In the genomic region with DNA sequence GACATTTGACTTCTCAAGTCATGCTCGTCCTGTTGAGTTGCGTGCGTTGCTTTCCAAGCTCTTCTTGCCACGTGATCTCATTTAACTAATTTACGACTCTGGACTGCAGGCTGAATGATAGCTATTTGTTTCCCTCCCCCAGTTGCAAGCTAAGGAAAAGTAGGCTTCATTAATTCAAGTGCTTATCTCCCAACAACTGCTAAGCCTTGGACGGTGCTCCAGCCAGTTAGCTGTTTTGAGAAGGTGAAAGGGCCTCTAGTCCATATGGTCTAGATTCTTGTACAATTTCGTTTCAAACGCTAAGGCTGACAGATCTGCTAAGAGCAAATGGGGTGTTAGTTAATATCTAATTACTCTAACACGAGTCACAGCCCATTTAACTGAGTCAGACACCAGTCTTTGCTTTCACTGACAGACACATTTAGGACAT, we compare ENCODE assay signal across 30 cellular contexts. TPM values are rescaled to one million over a fixed set of nuclear protein-coding genes. Genes with fewer than 3 reads are reported as not detected.
DNase-seq lines count a peak whose midpoint lies in the region; FAIRE-seq and TF ChIP-seq lines count a peak whose summit lies in the region.
"Had no signal": no experiment of that assay in that cellular context is flagged by ENCODE, and none has a peak within 500 bp of the region (broad histone marks: within the 10 kb centered on the region; RNA-seq: fewer than 3 reads in every experiment).

No MANE protein-coding gene starts in this region.

- H3K79me2 ChIP-seq in astrocyte (ENCODE audit: insufficient read depth, low read length): no peaks in the 10 kb centered on the region
- H3K79me2 ChIP-seq: parathyroid adenoma had no signal

- no peaks in the 10 kb centered on the region for H4K20me1 ChIP-seq in astrocyte (ENCODE audit: insufficient read depth, low read length)

- H3K4me1 ChIP-seq in astrocyte (ENCODE audit: insufficient read depth, low read length): peaks cover 15% of the 10 kb centered on the region
- H3K4me1 ChIP-seq: parathyroid adenoma, right lobe of liver, testis, uterus had no signal

- H3K4me3 Mint-ChIP-seq in astrocyte (ENCODE audit: unreplicated experiment): peak overlapping the region; percentile 15
- H3K4me3 Mint-ChIP-seq: activated CD4-positive, alpha-beta T cell treated with anti-CD3 and anti-CD28 coated beads for 36 hours; activated naive CD4-positive, alpha-beta T cell treated with anti-CD3 and anti-CD28 coated beads for 36 hours; activated T-cell treated with anti-CD3 and anti-CD28 coated beads, Interleukin-2, amount 50 U/mL, for 72 hours; dendritic cell treated with granulocyte-macrophage colony-stimulating factor and Interleukin-4, amounts not matched to agents 40 ng/mL and 50 ng/mL, for 4 days; natural killer cell had no signal

- H3K27ac Mint-ChIP-seq in astrocyte (ENCODE audit: unreplicated experiment): peak overlapping the region; percentile 98
- H3K27ac Mint-ChIP-seq: activated CD4-positive, alpha-beta T cell treated with anti-CD3 and anti-CD28 coated beads for 36 hours; activated naive CD4-positive, alpha-beta T cell treated with anti-CD3 and anti-CD28 coated beads for 36 hours; activated T-cell treated with anti-CD3 and anti-CD28 coated beads, Interleukin-2, amount 50 U/mL, for 72 hours; dendritic cell treated with granulocyte-macrophage colony-stimulating factor and Interleukin-4, amounts not matched to agents 40 ng/mL and 50 ng/mL, for 4 days; natural killer cell had no signal

- peaks cover 10% of the 10 kb centered on the region for H3K9me3 Mint-ChIP-seq in astrocyte (ENCODE audit: unreplicated experiment)
- H3K9me3 Mint-ChIP-seq: activated naive CD4-positive, alpha-beta T cell treated with anti-CD3 and anti-CD28 coated beads for 36 hours; activated T-cell treated with anti-CD3 and anti-CD28 coated beads, Interleukin-2, amount 50 U/mL, for 72 hours; dendritic cell treated with granulocyte-macrophage colony-stimulating factor and Interleukin-4, amounts not matched to agents 40 ng/mL and 50 ng/mL, for 4 days; natural killer cell had no signal

- H3K36me3 ChIP-seq in astrocyte (ENCODE audit: insufficient read depth, low read length): no peaks in the 10 kb centered on the region
- H3K36me3 ChIP-seq: uterus had no signal

- H3K9ac ChIP-seq in astrocyte (ENCODE audit: low read length): no peak overlapping the region
- H3K9ac ChIP-seq: parathyroid adenoma had no signal

- DNase-seq in Caki2 (ENCODE audit: low read depth) (peak; percentile 60), HK-2 (ENCODE audit: unreplicated experiment) (peak; percentile 8), astrocyte (ENCODE audit: low read depth) (peak; percentile 40), kidney tubule cell (ENCODE audit: low spot score) (peak; percentile 62), NCI-H1092 (lab: John Stamatoyannopoulos, UW) (no peak), NCI-H1417 treated with DMSO at 0.1 percent for 48 hours (lab: John Stamatoyannopoulos, UW) (no peak)
- no peak for DNase-seq in activated CD8-positive, alpha-beta memory T cell treated with anti-CD3 and anti-CD28 coated beads, Interleukin-2, amount 50 U/mL, for 48 hours
- DNase-seq in activated CD4-positive, alpha-beta T cell treated with anti-CD3 and anti-CD28 coated beads, Interleukin-2, amount 50 U/mL, for 1 hour: no peak
- DNase-seq: activated CD4-positive, alpha-beta T cell treated with anti-CD3 and anti-CD28 coated beads for 36 hours; activated naive CD4-positive, alpha-beta T cell treated with anti-CD3 and anti-CD28 coated beads for 36 hours; activated T-cell treated with anti-CD3 and anti-CD28 coated beads, Interleukin-2, amount 50 U/mL, for 72 hours; amygdala; COR-L47; Karpas-422; left cardiac atrium; natural killer cell; NCI-H187 treated with DMSO at 0.1 percent for 48 hours; NCI-H226; right lobe of liver; stimulated activated naive CD4-positive, alpha-beta T cell treated with Interleukin-2 at 50 U/mL for 16 hours; testis had no signal

- TF ChIP-seq CTCF in astrocyte (IDR thresholded peaks at IDR 0.05; ENCODE audit: insufficient read depth, low read depth, low read length): no peak

- no peaks in the 10 kb centered on the region for H3K27me3 ChIP-seq in astrocyte (ENCODE audit: insufficient read depth, low read length)
- H3K27me3 ChIP-seq: right lobe of liver, testis, uterus had no signal

- in situ Hi-C loops in Caki2 (cut with HindIII; ENCODE audit: low pct_unique_long_range_greater_than_20kb, low sequenced_read_pairs): no loop called here

- no peak overlapping the region for H3K4me2 ChIP-seq in astrocyte (ENCODE audit: low read length)

- FAIRE-seq in astrocyte (lab: Jason Lieb, UNC): no peak
- FAIRE-seq: GM12892, H54, RCC 7860, TTC549 had no signal

- H2AFZ ChIP-seq in astrocyte (ENCODE audit: low read depth, low read length): no peak overlapping the region
- H2AFZ ChIP-seq: parathyroid adenoma had no signal

- H3K27me3 Mint-ChIP-seq in astrocyte (ENCODE audit: low read depth, unreplicated experiment): no peaks in the 10 kb centered on the region
- H3K27me3 Mint-ChIP-seq: activated CD4-positive, alpha-beta T cell treated with anti-CD3 and anti-CD28 coated beads for 36 hours; dendritic cell treated with granulocyte-macrophage colony-stimulating factor and Interleukin-4, amounts not matched to agents 40 ng/mL and 50 ng/mL, for 4 days had no signal

- no peak overlapping the region for H3K27ac ChIP-seq in astrocyte (ENCODE audit: low read depth, low read length)
- H3K27ac ChIP-seq: parathyroid adenoma, right lobe of liver, testis had no signal

- H3K4me1 Mint-ChIP-seq in astrocyte (ENCODE audit: low read depth, unreplicated experiment): peaks cover 45% of the 10 kb centered on the region
- H3K4me1 Mint-ChIP-seq: activated CD4-positive, alpha-beta T cell treated with anti-CD3 and anti-CD28 coated beads for 36 hours; natural killer cell had no signal

- H3K4me3 ChIP-seq in astrocyte (ENCODE audit: insufficient read depth, low read depth, low read length): no peak overlapping the region
- H3K4me3 ChIP-seq: right lobe of liver, testis, uterus had no signal

- H3K36me3 Mint-ChIP-seq in astrocyte (ENCODE audit: low read depth, unreplicated experiment): peaks cover 32% of the 10 kb centered on the region

- no peaks in the 10 kb centered on the region for H3K9me3 ChIP-seq in astrocyte (ENCODE audit: insufficient read depth, low read depth, low read length)
- H3K9me3 ChIP-seq: right lobe of liver, testis, uterus had no signal

RNA-seq across cellular contexts. Expression of a gene that starts 21.1 kb away (rescaled TPM):
- total RNA-seq in Caki2 (2014; rRNA removed; shearing (Covaris generic); ENCODE audit: low replicate concordance): 0.17 and 0.20 TPM in 2 replicates
- total RNA-seq in astrocyte: 0.22 TPM in 1 of 2 replicates, not detected in the other
- total RNA-seq: A673; activated CD4-positive, alpha-beta T cell treated with anti-CD3 and anti-CD28 coated beads for 36 hours; activated naive CD4-positive, alpha-beta T cell treated with anti-CD3 and anti-CD28 coated beads for 36 hours; activated T-cell treated with anti-CD3 and anti-CD28 coated beads, Interleukin-2, amount 50 U/mL, for 72 hours; left cardiac atrium; natural killer cell; right lobe of liver; T-helper 1 cell treated with Interleukin-12 subunit alpha and Interleukin-12 subunit beta and Interleukin-4 antibody, amounts not matched to agents 30 ng/mL and 1 ng/mL, for 36 hours; uterus had no signal

Comparison
In these comparisons a context has a peak if more than half of its experiments do, and no peak if none do; other contexts are left out.
1. DNase-seq: peak in Caki2 (single experiment), HK-2 (single experiment), astrocyte (single experiment) and kidney tubule cell (single experiment); none in NCI-H1092 (single experiment), NCI-H1417 treated with DMSO at 0.1 percent for 48 hours (single experiment), activated CD8-positive, alpha-beta memory T cell treated with anti-CD3 and anti-CD28 coated beads, Interleukin-2, amount 50 U/mL, for 48 hours (single experiment) and activated CD4-positive, alpha-beta T cell treated with anti-CD3 and anti-CD28 coated beads, Interleukin-2, amount 50 U/mL, for 1 hour (single experiment).